ENCODE assay signal across 24 cellular contexts in genomic region chr19:34131100-34131499, GRCh38.
"Had no signal": no experiment of that assay in that cellular context is flagged by ENCODE, and none has a peak within 500 bp of the region (broad histone marks: within the 10 kb centered on the region; RNA-seq: fewer than 3 reads in every experiment).

No MANE protein-coding gene starts in this region.

- H3K4me3 ChIP-seq: cardiac muscle cell, gastroesophageal sphincter, pancreas, psoas muscle, right atrium auricular region, thyroid gland, upper lobe of right lung had no signal

- H3K27me3 Mint-ChIP-seq: activated CD4-positive, alpha-beta memory T cell treated with anti-CD3 and anti-CD28 coated beads for 36 hours had no signal

- ATAC-seq: activated T-cell treated with anti-CD3 and anti-CD28 coated beads, Interleukin-2, amount 50 U/mL, for 72 hours; gastroesophageal sphincter; left ventricle myocardium superior; pancreas; psoas muscle; stimulated activated naive CD8-positive, alpha-beta T cell treated with anti-CD3 and anti-CD28 coated beads, Interleukin-15, Interleukin-2, amounts not matched to agents 100 U/mL and 50 U/mL, for 24 hours; upper lobe of right lung had no signal

- H3K36me3 Mint-ChIP-seq: activated CD4-positive, alpha-beta memory T cell treated with anti-CD3 and anti-CD28 coated beads for 36 hours; activated naive CD8-positive, alpha-beta T cell treated with anti-CD3 and anti-CD28 coated beads, Interleukin-2, amount 10 ng/mL, durations not matched to agents 7 days and 5 days had no signal

- H3K4me1 ChIP-seq: right atrium auricular region, thyroid gland, upper lobe of right lung had no signal

- H3K4me3 Mint-ChIP-seq: activated CD4-positive, alpha-beta memory T cell treated with anti-CD3 and anti-CD28 coated beads for 36 hours; activated naive CD4-positive, alpha-beta T cell treated with anti-CD3 and anti-CD28 coated beads for 36 hours; activated naive CD8-positive, alpha-beta T cell treated with anti-CD3 and anti-CD28 coated beads, Interleukin-2, amount 10 ng/mL, durations not matched to agents 7 days and 5 days; activated T-cell treated with anti-CD3 and anti-CD28 coated beads, Interleukin-2, amount 50 U/mL, for 72 hours; nephron; T-helper 1 cell treated with Interleukin-12 subunit alpha and Interleukin-12 subunit beta and Interleukin-4 antibody, amounts not matched to agents 30 μg/mL and 1 μg/mL, for 36 hours had no signal

- H3K27ac ChIP-seq: cardiac muscle cell, gastroesophageal sphincter, neutrophil, pancreas, psoas muscle, right atrium auricular region, thyroid gland, upper lobe of right lung had no signal

- H3K27me3 ChIP-seq: cardiac muscle cell, gastroesophageal sphincter, neutrophil, pancreas, right atrium auricular region, thyroid gland, upper lobe of right lung had no signal

- H3K9me3 Mint-ChIP-seq: activated CD4-positive, alpha-beta memory T cell treated with anti-CD3 and anti-CD28 coated beads for 36 hours; activated naive CD4-positive, alpha-beta T cell treated with anti-CD3 and anti-CD28 coated beads for 36 hours; activated naive CD8-positive, alpha-beta T cell treated with anti-CD3 and anti-CD28 coated beads, Interleukin-2, amount 10 ng/mL, durations not matched to agents 7 days and 5 days; activated T-cell treated with anti-CD3 and anti-CD28 coated beads, Interleukin-2, amount 50 U/mL, for 72 hours; nephron; T-helper 1 cell treated with Interleukin-12 subunit alpha and Interleukin-12 subunit beta and Interleukin-4 antibody, amounts not matched to agents 30 μg/mL and 1 μg/mL, for 36 hours had no signal

- H3K27ac Mint-ChIP-seq: activated CD4-positive, alpha-beta memory T cell treated with anti-CD3 and anti-CD28 coated beads for 36 hours; activated naive CD4-positive, alpha-beta T cell treated with anti-CD3 and anti-CD28 coated beads for 36 hours; activated naive CD8-positive, alpha-beta T cell treated with anti-CD3 and anti-CD28 coated beads, Interleukin-2, amount 10 ng/mL, durations not matched to agents 7 days and 5 days; activated T-cell treated with anti-CD3 and anti-CD28 coated beads, Interleukin-2, amount 50 U/mL, for 72 hours; nephron; T-helper 1 cell treated with Interleukin-12 subunit alpha and Interleukin-12 subunit beta and Interleukin-4 antibody, amounts not matched to agents 30 μg/mL and 1 μg/mL, for 36 hours had no signal

- FAIRE-seq: pancreas had no signal

- H3K36me3 ChIP-seq: cardiac muscle cell, gastroesophageal sphincter, neutrophil, pancreas, right atrium auricular region, thyroid gland, upper lobe of right lung had no signal

- H3K9me3 ChIP-seq: gastroesophageal sphincter, neutrophil, pancreas, psoas muscle, right atrium auricular region, thyroid gland, upper lobe of right lung had no signal

- H3K4me1 Mint-ChIP-seq: activated naive CD8-positive, alpha-beta T cell treated with anti-CD3 and anti-CD28 coated beads, Interleukin-2, amount 10 ng/mL, durations not matched to agents 7 days and 5 days; nephron had no signal

- DNase-seq: activated CD4-positive, alpha-beta memory T cell treated with anti-CD3 and anti-CD28 coated beads for 36 hours; activated CD4-positive, alpha-beta T cell treated with anti-CD3 and anti-CD28 coated beads for 48 hours; activated effector memory CD4-positive, alpha-beta T cell treated with Interleukin-2 at 50 U/mL for 16 hours; activated naive CD4-positive, alpha-beta T cell treated with anti-CD3 and anti-CD28 coated beads for 36 hours; activated naive CD8-positive, alpha-beta T cell treated with anti-CD3 and anti-CD28 coated beads, Interleukin-2, amount 10 ng/mL, durations not matched to agents 7 days and 5 days; activated T-cell treated with anti-CD3 and anti-CD28 coated beads, Interleukin-2, amount 50 U/mL, for 72 hours; amygdala; head of caudate nucleus; hypothalamus; left ventricle myocardium superior; pancreas; psoas muscle; stimulated activated CD4-positive, alpha-beta T cell treated with anti-CD3 and anti-CD28 coated beads, Interleukin-12 subunit alpha, Interleukin-12 subunit beta, amount 100 ng/mL, for 4 hours; stimulated activated CD4-positive, alpha-beta T cell treated with anti-CD3 and anti-CD28 coated beads, Interleukin-4, amount 100 ng/mL, for 4 hours; stimulated activated naive CD8-positive, alpha-beta T cell treated with anti-CD3 and anti-CD28 coated beads, Interleukin-15, Interleukin-2, amounts not matched to agents 100 U/mL and 50 U/mL, for 24 hours; T1000; thyroid gland; upper lobe of right lung had no signal
